ENCODE assay signal across 8 cellular contexts in genomic region chr7:39949980-39950472, GRCh38. TPM values are rescaled to one million over a fixed set of nuclear protein-coding genes. Genes with fewer than 3 reads are reported as not detected.
DNase-seq lines count a peak whose midpoint lies in the region; ATAC-seq and TF ChIP-seq lines count a peak whose summit lies in the region.

Gene CDK13 (plus strand): TSS chr7:39950256. CDS start chr7:39950642, 386 bp downstream.

- ATAC-seq in GM18858 (IDR thresholded peaks at IDR 0.05; ENCODE audit: unreplicated experiment): peak; percentile 28
- ATAC-seq in HG03066 (IDR thresholded peaks at IDR 0.05; ENCODE audit: low read depth, unreplicated experiment): peak; percentile 38
- peak; percentile 52 for ATAC-seq in left colon

- intact Hi-C loops in left colon (cut with DNase I, micrococcal nuclease): no loop called here

- in situ Hi-C loops in ACHN (cut with HindIII; ENCODE audit: low pct_ligation_motif_present, low pct_unique_long_range_greater_than_20kb, low sequenced_read_pairs): no loop called here

- TF ChIP-seq CTCF in chondrocyte (IDR thresholded peaks at IDR 0.05): peak; percentile 13

- peaks cover 5% of the 10 kb centered on the region for H3K36me3 Mint-ChIP-seq in chondrocyte (ENCODE audit: low read depth)

- H3K4me3 Mint-ChIP-seq in chondrocyte (ENCODE audit: unreplicated experiment): peak within 1 kb of the TSS; percentile 90

- peak within 1 kb of the TSS; percentile 99 for H3K27ac Mint-ChIP-seq in chondrocyte (ENCODE audit: unreplicated experiment)

- peaks cover 33% of the 10 kb centered on the region for H3K4me1 Mint-ChIP-seq in chondrocyte (ENCODE audit: low read depth)

- no peaks in the 10 kb centered on the region for H3K27me3 Mint-ChIP-seq in chondrocyte (ENCODE audit: low read depth)

- DNase-seq in ACHN (peak; percentile 92), NCI-H2227 (lab: John Stamatoyannopoulos, UW; ENCODE audit: unreplicated experiment) (peak; percentile 77), chondrocyte (ENCODE audit: low spot score) (peak; percentile 92), left colon (peak; percentile 80 to 85)
- DNase-seq in activated CD4-positive, alpha-beta T cell treated with anti-CD3 and anti-CD28 coated beads for 24 hours (ENCODE audit: low read depth in 2 of 2): peak; percentile 54 to 71
- DNase-seq in stimulated activated CD4-positive, alpha-beta T cell treated with anti-CD3 and anti-CD28 coated beads, Interleukin-1b, Interleukin-23, amount 100 ng/mL, for 48 hours: peak; percentile 88

- no peaks in the 10 kb centered on the region for H3K9me3 Mint-ChIP-seq in chondrocyte (ENCODE audit: low read depth)

RNA-seq across cellular contexts. Expression of gene CDK13, which starts in this region (rescaled TPM):
- total RNA-seq in chondrocyte (55.8 to 66.6 TPM (median 58.8 TPM) in 3 replicates), left colon (10 to 100 TPM; 48.9 to 50.9 TPM)

Comparison
In these comparisons a context has a peak if more than half of its experiments do, and no peak if none do; other contexts are left out.
1. Peak in every context shown above with its lines: DNase-seq and ATAC-seq.